In genomic region chr1:206921772-206922265, GRCh38 we compare ENCODE assay signal across 8 cellular contexts. TPM values are rescaled to one million over a fixed set of nuclear protein-coding genes. Genes with fewer than 3 reads are reported as not detected.
DNase-seq lines count a peak whose midpoint lies in the region; ATAC-seq and TF ChIP-seq lines count a peak whose summit lies in the region.

A gene with protein sequence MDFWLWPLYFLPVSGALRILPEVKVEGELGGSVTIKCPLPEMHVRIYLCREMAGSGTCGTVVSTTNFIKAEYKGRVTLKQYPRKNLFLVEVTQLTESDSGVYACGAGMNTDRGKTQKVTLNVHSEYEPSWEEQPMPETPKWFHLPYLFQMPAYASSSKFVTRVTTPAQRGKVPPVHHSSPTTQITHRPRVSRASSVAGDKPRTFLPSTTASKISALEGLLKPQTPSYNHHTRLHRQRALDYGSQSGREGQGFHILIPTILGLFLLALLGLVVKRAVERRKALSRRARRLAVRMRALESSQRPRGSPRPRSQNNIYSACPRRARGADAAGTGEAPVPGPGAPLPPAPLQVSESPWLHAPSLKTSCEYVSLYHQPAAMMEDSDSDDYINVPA (minus strand): TSS chr1:206921941. CDS start chr1:206921854, 87 bp downstream.

- peak; percentile 73 for DNase-seq in DMS153 (lab: John Stamatoyannopoulos, UW)
- DNase-seq in T-helper 9 cell = peak; percentile 23
- peak; percentile 58 for DNase-seq in lung (ENCODE audit: low spot score)
- DNase-seq in NCI-H2171 treated with DMSO at 0.1 percent for 48 hours (lab: John Stamatoyannopoulos, UW) = no peak
- no peak for DNase-seq in foreskin keratinocyte
- no peak for DNase-seq in HT-29 (ENCODE audit: low spot score)

- H3K9me3 ChIP-seq in lung (ENCODE audit: control insufficient read depth in 2 of 2, insufficient read depth in 1 of 2, low read length in 1 of 2) = peaks cover 0 to 2% of the 10 kb centered on the region in 2 donors

- H3K27me3 ChIP-seq in lung (ENCODE audit: control insufficient read depth, insufficient read depth) (no peaks in the 10 kb centered on the region), foreskin keratinocyte (no peaks in the 10 kb centered on the region)

- 17 to 24% methylated on average over 7 of the region's 7 CpGs for WGBS in lung, 2 donors

- ATAC-seq in GM21717 (IDR thresholded peaks at IDR 0.05; ENCODE audit: unreplicated experiment) = peak; percentile 24
- peak; percentile 49 for ATAC-seq in lung (ENCODE audit: insufficient read depth, low FRiP score)
- ATAC-seq in HG03025 (IDR thresholded peaks at IDR 0.05; ENCODE audit: low FRiP score, unreplicated experiment) = no peak
- ATAC-seq in foreskin keratinocyte = no peak

- no peak within 1 kb of the TSS for H3K4me3 ChIP-seq in lung

- H3K4me1 ChIP-seq in lung (ENCODE audit: control insufficient read depth in 2 of 2, insufficient read depth in 2 of 2, low read length in 2 of 2) (peaks cover 0 to 15% of the 10 kb centered on the region in 2 donors), foreskin keratinocyte (no peaks in the 10 kb centered on the region)

- H3K36me3 ChIP-seq in lung (ENCODE audit: control insufficient read depth in 2 of 2, insufficient read depth in 2 of 2, low read length in 2 of 2) = no peaks in the 10 kb centered on the region

- H3K27ac ChIP-seq in lung (ENCODE audit: low read depth in 1 of 2, low read length in 1 of 2) (peak within 1 kb of the TSS in 1 of 2 donors; percentile 60), foreskin keratinocyte (no peak within 1 kb of the TSS)

- no peak for TF ChIP-seq CTCF in lung (IDR thresholded peaks at IDR 0.05; ENCODE audit: control extremely low read depth, extremely low read depth)
- TF ChIP-seq CTCF in foreskin keratinocyte (conservative IDR thresholded peaks at IDR 0.05) = no peak

RNA-seq across cellular contexts. Expression of the gene that starts here (rescaled TPM):
- 10 to 100 TPM in 1 of 2 donors, 1 to 10 TPM in 1; 8.5 to 10.5 TPM for total RNA-seq in lung
- 10 to 100 TPM in 1 of 2 donors, 1 to 10 TPM in 1; 3.6 to 13.3 TPM for polyA plus RNA-seq in lung
- 3.4 and 3.5 TPM in 2 replicates for total RNA-seq in foreskin keratinocyte
- 8.8 and 8.9 TPM in 2 replicates for polyA plus RNA-seq in foreskin keratinocyte
- total RNA-seq in HT-29 (2014; rRNA removed; shearing (Covaris generic)) = 0.08 and 3.2 TPM in 2 replicates

Comparison
In these comparisons a context has a peak if more than half of its experiments do, and no peak if none do; other contexts are left out.
1. DNase-seq: peak in DMS153 (single experiment), T-helper 9 cell (single experiment) and lung (single experiment); none in NCI-H2171 treated with DMSO at 0.1 percent for 48 hours (single experiment), foreskin keratinocyte (0 of 2) and HT-29 (single experiment).
2. ATAC-seq: peak in GM21717 (single experiment) and lung (single experiment); none in HG03025 (single experiment) and foreskin keratinocyte (single experiment).